In the genomic region with DNA sequence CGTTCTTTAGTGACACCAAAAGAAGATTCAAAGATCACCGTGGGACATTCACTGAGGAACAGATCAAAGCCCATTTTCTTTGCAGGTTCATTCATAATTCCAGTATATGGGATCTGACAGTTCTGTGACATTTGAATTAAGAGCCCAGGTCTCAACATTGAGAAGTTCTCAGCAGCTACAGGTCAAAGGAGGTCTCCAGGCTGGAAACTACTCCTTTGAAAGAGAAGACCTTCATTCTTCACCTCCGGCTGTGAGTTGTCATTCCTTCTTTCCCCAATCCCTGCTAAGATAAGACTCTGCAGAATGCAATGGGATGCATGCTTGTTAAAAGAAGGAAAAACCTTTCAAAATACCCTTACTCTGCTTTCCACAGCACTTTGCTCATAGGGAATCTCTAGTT, we compare ENCODE assay signal across 8 cellular contexts.
"Had no signal": no experiment of that assay in that cellular context is flagged by ENCODE, and none has a peak within 500 bp of the region (broad histone marks: within the 10 kb centered on the region; RNA-seq: fewer than 3 reads in every experiment).

No MANE protein-coding gene starts in this region.

- H3K36me3 ChIP-seq: HAP-1 had no signal

- H3K4me3 Mint-ChIP-seq: H9, HFFc6 had no signal

- H3K4me1 ChIP-seq: HAP-1 had no signal

- ATAC-seq: HCT116 had no signal

- H3K4me3 ChIP-seq: GM23248, HAP-1 had no signal

- DNase-seq: GM23248, GOT3, H7, H9, HCEC 1CT, HFFc6 had no signal

- H3K9me3 ChIP-seq: HAP-1 had no signal

- H3K27ac Mint-ChIP-seq: HFFc6 had no signal

- H2AFZ ChIP-seq: GM23248 had no signal

- H3K27ac ChIP-seq: GM23248 had no signal

- H3K9ac ChIP-seq: GM23248 had no signal
